20 cellular contexts compared by ENCODE assay signal in the genomic region with DNA sequence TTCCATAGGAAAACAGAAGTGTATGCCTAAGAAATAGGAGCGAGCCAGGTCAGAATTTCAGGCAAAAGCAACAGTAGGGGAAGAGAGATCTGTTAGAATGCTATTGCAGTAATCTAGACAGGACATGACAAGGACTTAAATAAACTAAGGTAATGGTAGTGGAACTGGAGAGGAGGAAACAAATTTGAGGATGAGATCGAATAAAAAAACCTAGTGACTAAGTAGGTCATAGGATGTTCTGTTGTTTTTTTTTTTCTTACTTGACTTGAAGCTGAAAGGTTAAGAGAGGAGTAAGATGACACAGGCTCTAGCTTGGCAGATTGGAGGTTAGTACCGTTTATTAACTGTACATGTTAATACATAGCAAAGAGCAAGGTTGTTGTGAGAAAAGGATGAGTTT.
"Had no signal": no experiment of that assay in that cellular context is flagged by ENCODE, and none has a peak within 500 bp of the region (broad histone marks: within the 10 kb centered on the region; RNA-seq: fewer than 3 reads in every experiment).

No MANE protein-coding gene starts in this region.

- H3K4me1 Mint-ChIP-seq: immature natural killer cell had no signal

- ATAC-seq: activated naive CD4-positive, alpha-beta T cell treated with anti-CD3 and anti-CD28 coated beads, Interleukin-2, amount 50 U/mL, for 72 hours; left cardiac atrium; lower lobe of right lung; naive thymus-derived CD8-positive, alpha-beta T cell; pancreas; sciatic nerve; SK-N-SH treated with all-trans-retinoic acid at 6 μM for 48 hours had no signal

- H3K36me3 ChIP-seq: colonic mucosa, pancreas, thyroid gland had no signal

- H3K9me3 ChIP-seq: colonic mucosa, lower lobe of right lung, neutrophil, pancreas, thyroid gland had no signal

- H3K4me3 Mint-ChIP-seq: immature natural killer cell; naive thymus-derived CD8-positive, alpha-beta T cell had no signal

- DNase-seq: activated CD4-positive, alpha-beta T cell treated with anti-CD3 and anti-CD28 coated beads, Interleukin-2, amount 50 U/mL, for 1 hour; activated CD4-positive, CD25-positive, alpha-beta regulatory T cell; activated CD8-positive, alpha-beta memory T cell treated with anti-CD3 and anti-CD28 coated beads for 24 hours; activated gamma-delta T cell; amniotic stem cell; central memory CD4-positive, alpha-beta T cell; colonic mucosa; immature natural killer cell; left cardiac atrium; lower lobe of right lung; naive thymus-derived CD8-positive, alpha-beta T cell; pancreas; stimulated activated naive CD4-positive, alpha-beta T cell; T-helper 1 cell; T-helper 9 cell; thyroid gland had no signal

- H3K27me3 ChIP-seq: colonic mucosa, neutrophil, pancreas, thyroid gland had no signal

- H3K4me1 ChIP-seq: colonic mucosa, lower lobe of right lung, pancreas, thyroid gland had no signal

- H3K4me3 ChIP-seq: colonic mucosa, lower lobe of right lung, pancreas, thyroid gland had no signal

- H3K27me3 Mint-ChIP-seq: naive thymus-derived CD8-positive, alpha-beta T cell had no signal

- H3K27ac ChIP-seq: colonic mucosa, lower lobe of right lung, neutrophil, pancreas, thyroid gland had no signal

- H3K9me3 Mint-ChIP-seq: activated naive CD4-positive, alpha-beta T cell treated with anti-CD3 and anti-CD28 coated beads, Interleukin-2, amount 50 U/mL, for 72 hours; immature natural killer cell; naive thymus-derived CD8-positive, alpha-beta T cell had no signal
